ENCODE assay signal across 8 cellular contexts in genomic region chr9:113737414-113738271, GRCh38.
A peak's percentile ranks its signal among the peaks of the same experiment; 100 is the strongest.
DNase-seq lines count a peak whose midpoint lies in the region; ATAC-seq lines count a peak whose summit lies in the region.

No MANE protein-coding gene starts in this region.

- H3K27me3 Mint-ChIP-seq in stimulated activated naive CD8-positive, alpha-beta T cell treated with anti-CD3 and anti-CD28 coated beads, Interleukin-15, amount 100 ng/mL, for 72 hours, result peaks cover 32% of the 10 kb centered on the region
- peaks cover 61% of the 10 kb centered on the region for H3K27me3 Mint-ChIP-seq in stimulated activated memory B cell treated with anti-CD40 and anti-IgM and Interleukin-4, amounts not matched to agents 10 μg/mL and 1 μg/mL and 100 μg/mL, for 72 hours

- H3K9me3 Mint-ChIP-seq in stimulated activated naive CD8-positive, alpha-beta T cell treated with anti-CD3 and anti-CD28 coated beads, Interleukin-15, amount 100 ng/mL, for 72 hours, result peaks cover 16 to 26% of the 10 kb centered on the region in 2 donors
- peaks cover 18% of the 10 kb centered on the region for H3K9me3 Mint-ChIP-seq in stimulated activated memory B cell treated with anti-CD40 and anti-IgM and Interleukin-4, amounts not matched to agents 10 μg/mL and 1 μg/mL and 100 μg/mL, for 72 hours

- H3K4me3 Mint-ChIP-seq in stimulated activated naive CD8-positive, alpha-beta T cell treated with anti-CD3 and anti-CD28 coated beads, Interleukin-15, amount 100 ng/mL, for 72 hours, result no peak overlapping the region
- H3K4me3 Mint-ChIP-seq in stimulated activated memory B cell treated with anti-CD40 and anti-IgM and Interleukin-4, amounts not matched to agents 10 μg/mL and 1 μg/mL and 100 μg/mL, for 72 hours, result no peak overlapping the region

- no peak overlapping the region for H3K27ac Mint-ChIP-seq in stimulated activated naive CD8-positive, alpha-beta T cell treated with anti-CD3 and anti-CD28 coated beads, Interleukin-15, amount 100 ng/mL, for 72 hours
- no peak overlapping the region for H3K27ac Mint-ChIP-seq in stimulated activated memory B cell treated with anti-CD40 and anti-IgM and Interleukin-4, amounts not matched to agents 10 μg/mL and 1 μg/mL and 100 μg/mL, for 72 hours

- H3K4me1 Mint-ChIP-seq in stimulated activated naive CD8-positive, alpha-beta T cell treated with anti-CD3 and anti-CD28 coated beads, Interleukin-15, amount 100 ng/mL, for 72 hours, result no peaks in the 10 kb centered on the region
- no peaks in the 10 kb centered on the region for H3K4me1 Mint-ChIP-seq in stimulated activated memory B cell treated with anti-CD40 and anti-IgM and Interleukin-4, amounts not matched to agents 10 μg/mL and 1 μg/mL and 100 μg/mL, for 72 hours

- ATAC-seq in GM21367 (IDR thresholded peaks at IDR 0.05; ENCODE audit: unreplicated experiment) (peak; percentile 62), HG03108 (IDR thresholded peaks at IDR 0.05; ENCODE audit: unreplicated experiment) (no peak)
- no peak for ATAC-seq in stimulated activated naive CD8-positive, alpha-beta T cell treated with anti-CD3 and anti-CD28 coated beads, Interleukin-15, amount 100 ng/mL, for 72 hours
- no peak for ATAC-seq in stimulated activated memory B cell treated with anti-CD40 and anti-IgM and Interleukin-4, amounts not matched to agents 10 μg/mL and 1 μg/mL and 100 μg/mL, for 72 hours

- H3K36me3 Mint-ChIP-seq in stimulated activated memory B cell treated with anti-CD40 and anti-IgM and Interleukin-4, amounts not matched to agents 10 μg/mL and 1 μg/mL and 100 μg/mL, for 72 hours, result peaks cover 5% of the 10 kb centered on the region

- DNase-seq in CMK (ENCODE audit: low read depth) (peak; percentile 15), NCI-H460 (ENCODE audit: extremely low read depth, low read depth) (peak; percentile 56), amniotic stem cell (lab: John Stamatoyannopoulos, UW) (peak; percentile 30), iPS-NIHi11 (ENCODE audit: low spot score) (peak; percentile 79)
- DNase-seq in stimulated activated naive CD8-positive, alpha-beta T cell treated with anti-CD3 and anti-CD28 coated beads, Interleukin-15, amount 100 ng/mL, for 72 hours, result peak; percentile 28 to 36

Comparison
In these comparisons a context has a peak if more than half of its experiments do, and no peak if none do; other contexts are left out.
1. DNase-seq: peak in every context shown above with its lines; median percentile 79 in iPS-NIHi11; 56 in NCI-H460; 32 in stimulated activated naive CD8-positive, alpha-beta T cell treated with anti-CD3 and anti-CD28 coated beads, Interleukin-15, amount 100 ng/mL, for 72 hours; 30 in amniotic stem cell; 15 in CMK.